9 cellular contexts compared by ENCODE assay signal in the genomic region with DNA sequence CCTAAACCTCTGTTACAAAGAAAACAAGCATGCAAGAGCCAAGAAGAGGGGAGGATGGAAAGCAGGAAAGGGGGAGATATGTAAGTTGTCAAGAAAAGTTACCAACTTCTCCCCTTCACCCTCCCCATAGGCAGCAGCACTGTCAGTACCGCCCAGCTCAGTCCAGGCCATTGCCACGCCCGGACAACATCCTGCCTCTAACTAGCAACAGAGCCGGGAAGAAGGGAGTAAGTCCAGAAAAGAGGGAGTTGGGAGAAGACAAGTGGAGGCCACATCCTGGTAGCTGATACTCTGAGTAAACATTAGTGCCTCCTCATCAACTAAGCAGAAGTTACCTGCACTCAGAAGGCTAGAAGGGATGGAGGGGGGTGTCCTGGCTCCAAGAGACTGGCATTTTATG.
DNase-seq lines count a peak whose midpoint lies in the region.
"Had no signal": no experiment of that assay in that cellular context is flagged by ENCODE, and none has a peak within 500 bp of the region (broad histone marks: within the 10 kb centered on the region; RNA-seq: fewer than 3 reads in every experiment).

No MANE protein-coding gene starts in this region.

- peak; percentile 57 for DNase-seq in GM23248
- no peak for DNase-seq in adipocyte (ENCODE audit: low read depth)
- peak; percentile 35 for DNase-seq in iris pigment epithelial cell (ENCODE audit: low read depth)
- no peak for DNase-seq in NCI-H1417 treated with DMSO at 0.1 percent for 48 hours (lab: John Stamatoyannopoulos, UW)
- DNase-seq in activated CD4-positive, alpha-beta T cell treated with anti-CD3 and anti-CD28 coated beads, Interleukin-2, amount 50 U/mL, for 1 hour = no peak
- DNase-seq in SHP77 treated with DMSO at 0.1 percent for 48 hours (lab: John Stamatoyannopoulos, UW) = no peak
- DNase-seq: NCI-H2081, T-helper 9 cell had no signal

- H3K4me3 ChIP-seq in GM23248 (no peak overlapping the region), adipocyte (ENCODE audit: low read length) (no peak overlapping the region), subcutaneous abdominal adipose tissue (ENCODE audit: low read depth in 1 of 5, low read length in 5 of 5) (no peak overlapping the region)

- H3K27ac ChIP-seq in GM23248 (peak overlapping the region; percentile 75), subcutaneous abdominal adipose tissue (ENCODE audit: low read depth, low read length) (peak overlapping the region; percentile 80)

- peaks cover 48% of the 10 kb centered on the region for H3F3A ChIP-seq in GM23248 (ENCODE audit: insufficient read depth)

- H4K20me1 ChIP-seq in GM23248 (ENCODE audit: insufficient read depth) = no peaks in the 10 kb centered on the region

- H3K9me3 ChIP-seq in GM23248 (ENCODE audit: low read depth) = no peaks in the 10 kb centered on the region
- H3K9me3 ChIP-seq in adipocyte (ENCODE audit: control insufficient read depth, low read length) = no peaks in the 10 kb centered on the region
- no peaks in the 10 kb centered on the region for H3K9me3 ChIP-seq in subcutaneous abdominal adipose tissue (ENCODE audit: control insufficient read depth in 5 of 5, low read length in 5 of 5)

- in situ Hi-C loops in GM23248 (cut with MboI) = no loop called here

- H3K4me1 ChIP-seq in GM23248 (ENCODE audit: insufficient read depth) (peaks cover 39% of the 10 kb centered on the region), adipocyte (ENCODE audit: control insufficient read depth, insufficient read depth, low read length) (peaks cover 37% of the 10 kb centered on the region), subcutaneous abdominal adipose tissue (ENCODE audit: control insufficient read depth in 5 of 5, insufficient read depth in 5 of 5, low read length in 5 of 5) (peaks cover 19 to 50% (median 28%) of the 10 kb centered on the region in 5 donors)

- no peaks in the 10 kb centered on the region for H3K27me3 ChIP-seq in GM23248 (replicated peaks; ENCODE audit: insufficient read depth)
- H3K27me3 ChIP-seq in adipocyte (replicated peaks; ENCODE audit: control insufficient read depth, insufficient read depth, low read length) = no peaks in the 10 kb centered on the region
- H3K27me3 ChIP-seq in subcutaneous abdominal adipose tissue (ENCODE audit: control insufficient read depth in 5 of 5, insufficient read depth in 4 of 5, low read length in 5 of 5) = no peaks in the 10 kb centered on the region

- peaks cover 5% of the 10 kb centered on the region; the same call in 1 of the 2 replicates for H3K36me3 ChIP-seq in GM23248 (ENCODE audit: low read depth)
- peaks cover 39% of the 10 kb centered on the region for H3K36me3 ChIP-seq in adipocyte (ENCODE audit: control insufficient read depth, insufficient read depth, low read length, severe bottlenecking)
- H3K36me3 ChIP-seq in subcutaneous abdominal adipose tissue (ENCODE audit: control insufficient read depth in 5 of 5, insufficient read depth in 5 of 5, low read length in 5 of 5) = peaks cover 9 to 38% (median 28%) of the 10 kb centered on the region in 5 donors

- H3K4me2 ChIP-seq in GM23248 (ENCODE audit: unreplicated experiment) = peak overlapping the region; percentile 26

- peaks cover 17% of the 10 kb centered on the region for H3K79me2 ChIP-seq in GM23248 (ENCODE audit: insufficient read depth)

- H2AFZ ChIP-seq in GM23248 = 0 out of 2 replicates have a peak overlapping the region, but pooled peaks have one; percentile 9

- peak overlapping the region; percentile 50 for H3K9ac ChIP-seq in GM23248
- peak overlapping the region; percentile 27 for H3K9ac ChIP-seq in adipocyte (ENCODE audit: low read length)
- peak overlapping the region in 1 of 5 donors; percentile 37 for H3K9ac ChIP-seq in subcutaneous abdominal adipose tissue (ENCODE audit: low read length in 5 of 5)

- 9 to 17% methylated on average over 4 of the region's 4 CpGs for WGBS in GM23248 (ENCODE audit: low coverage in 1 of 2, low lambda C conversion rate in 2 of 2, missing lambda C conversion rate in 2 of 2), 2 experiments

- H3K9me2 ChIP-seq in GM23248 (ENCODE audit: insufficient read depth) = no peaks in the 10 kb centered on the region

Comparison
In these comparisons a context has a peak if more than half of its experiments do, and no peak if none do; other contexts are left out.
1. DNase-seq: peak in GM23248 (single experiment) and iris pigment epithelial cell (single experiment); none in adipocyte (single experiment), NCI-H1417 treated with DMSO at 0.1 percent for 48 hours (single experiment), activated CD4-positive, alpha-beta T cell treated with anti-CD3 and anti-CD28 coated beads, Interleukin-2, amount 50 U/mL, for 1 hour (single experiment) and SHP77 treated with DMSO at 0.1 percent for 48 hours (single experiment).